In the genomic region with DNA sequence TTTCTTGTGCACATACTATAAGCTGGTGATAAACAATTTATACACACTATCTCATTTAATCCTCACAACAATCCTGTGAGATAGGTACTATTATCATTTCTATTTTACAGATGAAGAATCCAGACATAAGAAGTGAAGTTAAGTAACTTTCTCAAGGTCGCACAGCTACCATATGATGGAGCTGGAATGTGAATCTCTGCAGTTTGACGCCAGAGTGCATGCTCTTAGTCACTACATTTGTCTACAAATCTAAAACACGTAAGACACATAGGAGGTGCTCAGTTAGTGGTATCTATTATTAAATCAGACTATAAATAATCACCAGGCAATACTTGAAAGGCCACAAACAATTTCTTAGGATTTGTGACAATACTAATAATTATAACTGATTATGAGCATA, we compare ENCODE assay signal across 32 cellular contexts. TPM values are rescaled to one million over a fixed set of nuclear protein-coding genes. Genes with fewer than 3 reads are reported as not detected.
"Had no signal": no experiment of that assay in that cellular context is flagged by ENCODE, and none has a peak within 500 bp of the region (broad histone marks: within the 10 kb centered on the region; RNA-seq: fewer than 3 reads in every experiment).

No MANE protein-coding gene starts in this region.

- H3K27me3 ChIP-seq: ascending aorta, cardiac muscle cell, MG63, SJCRH30 had no signal

- ATAC-seq: Panc1 had no signal

- H3K4me3 ChIP-seq: ascending aorta, cardiac muscle cell, MG63, SJCRH30 had no signal

- H3K27ac ChIP-seq: ascending aorta, cardiac muscle cell, SJCRH30 had no signal

- DNase-seq: activated CD4-positive, alpha-beta memory T cell treated with anti-CD3 and anti-CD28 coated beads, Interleukin-2, amount 10 ng/mL, durations not matched to agents 7 days and 5 days; activated CD4-positive, alpha-beta T cell treated with anti-CD3 and anti-CD28 coated beads, Interleukin-2, amount 50 U/mL, for 1 hour; activated CD4-positive, CD25-positive, alpha-beta regulatory T cell; activated gamma-delta T cell treated with Interleukin-2 at 50 U/mL for 16 hours; activated naive CD4-positive, alpha-beta T cell treated with anti-CD3 and anti-CD28 coated beads, Interleukin-2, amount 10 ng/mL, durations not matched to agents 7 days and 5 days; activated T-cell treated with anti-CD3 and anti-CD28 coated beads for 4 hours; activated T-cell treated with anti-CD3 and anti-CD28 coated beads, Interleukin-2, amount 50 U/mL, for 48 hours; amniotic stem cell; KG1; MG63; MV-4-11; NCI-H1092 treated with DMSO at 0.1 percent for 48 hours; NCI-H1417 treated with DMSO at 0.1 percent for 48 hours; NCI-H1694; NCI-H2029; NCI-H2107; NCI-H2171 treated with DMSO at 0.1 percent for 48 hours; NCI-H226; NCI-H526; NCI-H82; Right ventricle myocardium superior; RPMI8226; SJCRH30; T-helper 2 cell; T1000 had no signal

- H3K27ac Mint-ChIP-seq: activated CD4-positive, alpha-beta memory T cell treated with anti-CD3 and anti-CD28 coated beads, Interleukin-2, amount 10 ng/mL, durations not matched to agents 7 days and 5 days; activated naive CD4-positive, alpha-beta T cell treated with anti-CD3 and anti-CD28 coated beads, Interleukin-2, amount 10 ng/mL, durations not matched to agents 7 days and 5 days; activated T-helper 2 cell treated with anti-CD3 and anti-CD28 coated beads, Interferon-gamma antibody, Interleukin-2, Interleukin-4, amounts not matched to agents 10 μg/mL and 5 μg/mL and 100 μg/mL, durations not matched to agents 14 hours and 24 hours and 36 hours; brain had no signal

- H3K27me3 Mint-ChIP-seq: brain had no signal

- H3K36me3 Mint-ChIP-seq: brain had no signal

- H3K4me1 ChIP-seq: ascending aorta had no signal

- H3K4me3 Mint-ChIP-seq: activated CD4-positive, alpha-beta memory T cell treated with anti-CD3 and anti-CD28 coated beads, Interleukin-2, amount 10 ng/mL, durations not matched to agents 7 days and 5 days; activated naive CD4-positive, alpha-beta T cell treated with anti-CD3 and anti-CD28 coated beads, Interleukin-2, amount 10 ng/mL, durations not matched to agents 7 days and 5 days; brain had no signal

- FAIRE-seq: colon had no signal

- H3K9me3 ChIP-seq: ascending aorta, MG63, SJCRH30 had no signal

- H3K36me3 ChIP-seq: ascending aorta, cardiac muscle cell, MG63 had no signal

RNA-seq across cellular contexts. Expression of a gene that starts 45.0 kb away (rescaled TPM):
- total RNA-seq: NCI-H460 had no signal

RNA-seq across cellular contexts. Expression of a gene that starts 59.5 kb away (rescaled TPM):
- total RNA-seq: ascending aorta, cardiac muscle cell, NCI-H460, Right ventricle myocardium superior had no signal
- polyA plus RNA-seq: cardiac muscle cell had no signal

RNA-seq across cellular contexts. Expression of a gene that starts 59.9 kb away (rescaled TPM):
- total RNA-seq: NCI-H460 had no signal
- polyA plus RNA-seq: cardiac muscle cell had no signal
